14 cellular contexts compared by ENCODE assay signal in the genomic region with DNA sequence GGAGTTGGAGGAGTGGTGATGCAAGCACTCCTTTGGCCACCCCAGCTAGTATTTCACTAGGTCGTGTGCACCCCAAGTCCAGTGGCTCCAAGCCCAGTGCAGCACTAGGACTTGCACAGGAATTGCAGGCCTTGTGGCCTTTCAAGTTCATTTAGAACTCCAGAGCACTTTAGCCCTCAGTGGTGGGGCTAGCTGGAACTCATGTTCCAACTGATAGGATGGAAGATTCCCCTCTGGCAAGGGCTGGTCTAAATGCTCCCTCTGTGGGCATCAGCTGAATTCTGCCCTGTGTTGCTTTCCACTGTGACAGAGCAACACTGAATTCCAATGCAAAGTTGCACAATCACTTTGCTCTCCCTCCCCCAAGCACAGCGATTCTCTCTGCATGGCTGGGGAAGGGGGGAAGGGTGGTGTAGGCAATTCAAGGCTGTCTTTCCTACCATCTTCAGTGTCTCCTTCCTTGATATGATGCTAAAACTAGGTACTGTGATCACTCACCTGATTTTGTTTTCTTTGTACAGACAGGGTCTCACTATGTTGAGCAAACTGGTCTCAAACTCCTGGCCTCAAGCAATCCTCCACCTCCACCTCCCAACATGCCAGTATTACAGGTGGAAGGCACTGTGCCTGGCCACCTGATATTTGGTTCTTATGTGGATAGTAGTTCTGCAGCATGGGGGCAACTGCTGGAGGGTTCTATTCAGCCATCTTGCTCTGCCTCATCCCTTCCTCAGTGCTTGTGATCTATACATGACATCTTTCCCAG. TPM values are rescaled to one million over a fixed set of nuclear protein-coding genes. Genes with fewer than 3 reads are reported as not detected.
DNase-seq lines count a peak whose midpoint lies in the region; ATAC-seq and TF ChIP-seq lines count a peak whose summit lies in the region.
"Had no signal": no experiment of that assay in that cellular context is flagged by ENCODE, and none has a peak within 500 bp of the region (broad histone marks: within the 10 kb centered on the region; RNA-seq: fewer than 3 reads in every experiment).

No MANE protein-coding gene starts in this region.

- H3K4me1 ChIP-seq in lower lobe of right lung, result peaks cover 11% of the 10 kb centered on the region

- no peak overlapping the region for H3K27ac ChIP-seq in lower lobe of right lung
- H3K27ac ChIP-seq: parathyroid adenoma, tibial artery had no signal

- no peaks in the 10 kb centered on the region for H3K27me3 ChIP-seq in lower lobe of right lung (ENCODE audit: low read depth)
- H3K27me3 ChIP-seq: tibial artery had no signal

- intact Hi-C loops in lower lobe of right lung (cut with DNase I), result no loop called here

- H3K4me3 ChIP-seq in AG09309 (ENCODE audit: control insufficient read depth, low read depth, low read length) (no peak overlapping the region), epithelial cell of proximal tubule (ENCODE audit: low read depth, low read length) (no peak overlapping the region), lower lobe of right lung (no peak overlapping the region)
- H3K4me3 ChIP-seq: tibial artery had no signal

- in situ Hi-C loops in KBM-7 (cut with MboI; ENCODE audit: low pct_unique_long_range_greater_than_20kb, low sequenced_read_pairs), result no loop called here

- ATAC-seq in lower lobe of right lung, result peak; percentile 60 to 67
- ATAC-seq in GM21367 (IDR thresholded peaks at IDR 0.05; ENCODE audit: unreplicated experiment), result no peak

- DNase-seq in AG09309 (ENCODE audit: low read depth) (peak; percentile 45), KBM-7 (peak; percentile 59), epithelial cell of proximal tubule (ENCODE audit: low read depth) (peak; percentile 56), lower lobe of right lung (no peak), T-helper 2 cell (no peak), NCI-H2196 treated with DMSO at 0.1 percent for 48 hours (lab: John Stamatoyannopoulos, UW; ENCODE audit: unreplicated experiment) (no peak), D341Med (ENCODE audit: low spot score) (no peak)
- DNase-seq: activated CD4-positive, alpha-beta T cell treated with anti-CD3 and anti-CD28 coated beads for 1 hour; activated gamma-delta T cell; kidney; NCI-H2171; tibial artery had no signal

- no peaks in the 10 kb centered on the region for H3K36me3 ChIP-seq in lower lobe of right lung

- peaks cover 9% of the 10 kb centered on the region for H3K9me3 ChIP-seq in lower lobe of right lung

- TF ChIP-seq CTCF in AG09309 (IDR thresholded peaks at IDR 0.05; ENCODE audit: control insufficient read depth, insufficient read depth, low read depth, low read length, missing control alignments), result no peak
- TF ChIP-seq CTCF in epithelial cell of proximal tubule (conservative IDR thresholded peaks at IDR 0.05; ENCODE audit: low read depth, low read length), result peak; percentile 18
- TF ChIP-seq CTCF in lower lobe of right lung (IDR thresholded peaks at IDR 0.05), result no peak

RNA-seq across cellular contexts. Expression of a gene that starts 10.3 kb away (rescaled TPM):
- total RNA-seq in epithelial cell of proximal tubule, result 5.9 and 6.4 TPM in 2 replicates
- total RNA-seq in lower lobe of right lung, result 20.9 TPM

RNA-seq across cellular contexts. Expression of a gene that starts 59.9 kb away (rescaled TPM):
- total RNA-seq in epithelial cell of proximal tubule (135 and 161 TPM in 2 replicates), lower lobe of right lung (83.3 TPM)

Comparison
In these comparisons a context has a peak if more than half of its experiments do, and no peak if none do; other contexts are left out.
1. DNase-seq: peak in AG09309 (single experiment), KBM-7 (single experiment) and epithelial cell of proximal tubule (single experiment); none in lower lobe of right lung (single experiment), T-helper 2 cell (0 of 5), NCI-H2196 treated with DMSO at 0.1 percent for 48 hours (single experiment) and D341Med (single experiment).